Comparison of ENCODE assay signal across 8 cellular contexts in the genomic region with DNA sequence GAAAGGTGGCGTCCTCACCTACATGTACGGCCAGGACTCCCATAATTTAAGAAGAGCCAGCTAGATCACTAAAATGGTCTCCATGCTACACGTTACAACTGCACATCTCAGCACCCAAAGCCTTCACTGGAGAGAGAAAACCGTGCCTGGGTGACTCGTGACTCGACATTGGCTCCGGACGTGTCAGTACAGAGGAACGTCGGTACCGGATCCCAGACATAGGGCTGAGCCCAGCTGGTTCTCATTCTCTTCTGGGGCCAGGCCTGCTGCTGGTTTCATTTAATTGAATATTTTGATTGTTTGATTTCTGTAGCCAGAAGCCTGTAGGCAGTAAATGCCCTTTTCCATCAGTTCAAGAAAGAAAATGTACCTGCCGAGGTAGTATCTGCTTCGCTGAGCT.
DNase-seq lines count a peak whose midpoint lies in the region; ATAC-seq and TF ChIP-seq lines count a peak whose summit lies in the region.

No MANE protein-coding gene starts in this region.

- intact Hi-C loops in Caco-2 (cut with micrococcal nuclease; ENCODE audit: unreplicated experiment): loop anchor here (1.0 to 10.0 kb wide), 3 partner anchors 228 to 710 kb away; partner anchors contain the start of gene DUSP10
- intact Hi-C loops in naive thymus-derived CD4-positive, alpha-beta T cell (cut with micrococcal nuclease): loop anchor here (1.0 to 10.0 kb wide), 20 partner anchors 34 to 1644 kb away; partner anchors contain the start of gene DUSP10 (in 2 of the 2)

- POLR2A ChIA-PET in Caco-2 (lab: Charles Lee): no interaction called here
- POLR2A ChIA-PET in naive thymus-derived CD4-positive, alpha-beta T cell (lab: Charles Lee): interaction anchor here (0.7 to 4.3 kb wide), 7 partner anchors 11 to 713 kb away, joined by 3 to 20 read pairs (median 7); partner anchors contain the start of gene DUSP10

- no peaks in the 10 kb centered on the region for H3K27me3 ChIP-seq in Caco-2 (replicated peaks; ENCODE audit: control insufficient read depth, insufficient read depth, low read length)
- no peaks in the 10 kb centered on the region for H3K27me3 ChIP-seq in naive thymus-derived CD4-positive, alpha-beta T cell (ENCODE audit: control insufficient read depth in 2 of 2, insufficient read depth in 2 of 2, low read length in 2 of 2)

- H3K9me3 Mint-ChIP-seq in Caco-2 (ENCODE audit: unreplicated experiment) (peaks cover 24% of the 10 kb centered on the region), nephron progenitor cell (peaks cover 26% of the 10 kb centered on the region)
- H3K9me3 Mint-ChIP-seq in naive thymus-derived CD4-positive, alpha-beta T cell: peaks cover 6 to 28% (median 11%) of the 10 kb centered on the region in 11 donors

- H3K4me3 ChIP-seq in Caco-2 (ENCODE audit: low read depth, low read length): no peak overlapping the region
- no peak overlapping the region for H3K4me3 ChIP-seq in naive thymus-derived CD4-positive, alpha-beta T cell (ENCODE audit: low read length)

- H3K4me1 Mint-ChIP-seq in Caco-2 (ENCODE audit: low read depth, unreplicated experiment) (no peaks in the 10 kb centered on the region), nephron progenitor cell (peaks cover 12% of the 10 kb centered on the region)
- peaks cover 8 to 31% (median 15%) of the 10 kb centered on the region in 7 donors for H3K4me1 Mint-ChIP-seq in naive thymus-derived CD4-positive, alpha-beta T cell

- ATAC-seq in HG02642 (IDR thresholded peaks at IDR 0.05; ENCODE audit: poor library complexity, unreplicated experiment): peak; percentile 4
- peak; percentile 35 for ATAC-seq in naive thymus-derived CD4-positive, alpha-beta T cell

- no TSS peak for BruUV-seq in Caco-2 (replicated peaks; lab: Mats Ljungman, UMichigan)

- no peak for DNase-seq in Caco-2
- peak; percentile 62 for DNase-seq in amniotic stem cell (lab: John Stamatoyannopoulos, UW)
- DNase-seq in naive thymus-derived CD4-positive, alpha-beta T cell: no peak
- DNase-seq in nephron progenitor cell: no peak
- no peak for DNase-seq in NOMO-1 treated with DMSO at 0.1 percent for 48 hours (lab: John Stamatoyannopoulos, UW; ENCODE audit: unreplicated experiment)
- DNase-seq in ureter (ENCODE audit: low spot score): no peak
- no peak for DNase-seq in GM13977 (ENCODE audit: low spot score)

- H3K27me3 Mint-ChIP-seq in Caco-2 (ENCODE audit: insufficient read depth, unreplicated experiment): peaks cover 5% of the 10 kb centered on the region
- H3K27me3 Mint-ChIP-seq in naive thymus-derived CD4-positive, alpha-beta T cell: peaks cover 0 to 4% (median 0%) of the 10 kb centered on the region in 5 donors
- peaks cover 14% of the 10 kb centered on the region for H3K27me3 Mint-ChIP-seq in nephron progenitor cell (ENCODE audit: low read depth, poor library complexity)

- TF ChIP-seq CTCF in Caco-2 (IDR thresholded peaks at IDR 0.05; ENCODE audit: insufficient read depth in 1 of 2, low read depth in 1 of 2, low read length in 1 of 2, severe bottlenecking in 1 of 2, unreplicated experiment in 1 of 2): no peak
- no peak for TF ChIP-seq CTCF in nephron progenitor cell (IDR thresholded peaks at IDR 0.05)
- TF ChIP-seq CTCF in GM13977 (IDR thresholded peaks at IDR 0.05; ENCODE audit: extremely low read depth, insufficient read depth, missing control alignments): no peak

- H3K36me3 Mint-ChIP-seq in Caco-2 (ENCODE audit: insufficient read depth, unreplicated experiment) (no peaks in the 10 kb centered on the region), nephron progenitor cell (ENCODE audit: low read depth) (peaks cover 9% of the 10 kb centered on the region)
- H3K36me3 Mint-ChIP-seq in naive thymus-derived CD4-positive, alpha-beta T cell: peaks cover 0 to 13% (median 9%) of the 10 kb centered on the region in 5 donors

- no peak overlapping the region for H3K27ac ChIP-seq in naive thymus-derived CD4-positive, alpha-beta T cell (ENCODE audit: low read depth, low read length)

- H3K36me3 ChIP-seq in Caco-2 (ENCODE audit: control insufficient read depth, insufficient read depth, low read length): no peaks in the 10 kb centered on the region
- H3K36me3 ChIP-seq in naive thymus-derived CD4-positive, alpha-beta T cell (ENCODE audit: control insufficient read depth in 2 of 3, insufficient read depth in 3 of 3, low read length in 3 of 3): no peaks in the 10 kb centered on the region

- no peak overlapping the region for H3K27ac Mint-ChIP-seq in Caco-2 (ENCODE audit: unreplicated experiment)
- peak overlapping the region in 8 of 9 donors; percentile 41 to 84 (median 76) for H3K27ac Mint-ChIP-seq in naive thymus-derived CD4-positive, alpha-beta T cell
- H3K27ac Mint-ChIP-seq in nephron progenitor cell: no peak overlapping the region

- in situ Hi-C loops in GM13977 (cut with MboI; ENCODE audit: low pct_unique_long_range_greater_than_20kb, low sequenced_read_pairs, unreplicated experiment): loop anchor here (10.0 to 25.0 kb wide), 3 partner anchors 633 to 980 kb away; partner anchors contain the start of gene DUSP10

- H3K4me1 ChIP-seq in Caco-2: no peaks in the 10 kb centered on the region
- peaks cover 8 to 9% of the 10 kb centered on the region in 2 donors for H3K4me1 ChIP-seq in naive thymus-derived CD4-positive, alpha-beta T cell (ENCODE audit: control insufficient read depth in 2 of 2, insufficient read depth in 2 of 2, low read length in 2 of 2)

- peak overlapping the region; percentile 4 for H3K4me3 Mint-ChIP-seq in Caco-2 (ENCODE audit: unreplicated experiment)
- H3K4me3 Mint-ChIP-seq in naive thymus-derived CD4-positive, alpha-beta T cell: peak overlapping the region in 9 of 10 donors; percentile 17 to 75 (median 58)
- H3K4me3 Mint-ChIP-seq in nephron progenitor cell: no peak overlapping the region

- CTCF ChIA-PET in Caco-2 (lab: Charles Lee): interaction anchor here (0.9 to 1.5 kb wide), 5 partner anchors 10 to 977 kb away, joined by 3 to 11 read pairs (median 5); no protein-coding TSS in a partner anchor
- CTCF ChIA-PET in naive thymus-derived CD4-positive, alpha-beta T cell (lab: Charles Lee): interaction anchor here (0.6 to 5.8 kb wide), 38 partner anchors 9 to 978 kb away, joined by 3 to 99 read pairs (median 4); no protein-coding TSS in a partner anchor

- peaks cover 11% of the 10 kb centered on the region; the same call in 1 of the 2 replicates for H3K9me3 ChIP-seq in Caco-2
- peaks cover 0 to 17% (median 0%) of the 10 kb centered on the region in 3 experiments for H3K9me3 ChIP-seq in naive thymus-derived CD4-positive, alpha-beta T cell (ENCODE audit: control insufficient read depth in 2 of 3, low read length in 3 of 3)

Comparison
In these comparisons a context has a peak if more than half of its experiments do, and no peak if none do; other contexts are left out.
1. H3K27ac Mint-ChIP-seq: peak in naive thymus-derived CD4-positive, alpha-beta T cell (8 of 9); none in Caco-2 (single experiment) and nephron progenitor cell (single experiment).